Comparison of ENCODE assay signal across 8 cellular contexts in the genomic region with DNA sequence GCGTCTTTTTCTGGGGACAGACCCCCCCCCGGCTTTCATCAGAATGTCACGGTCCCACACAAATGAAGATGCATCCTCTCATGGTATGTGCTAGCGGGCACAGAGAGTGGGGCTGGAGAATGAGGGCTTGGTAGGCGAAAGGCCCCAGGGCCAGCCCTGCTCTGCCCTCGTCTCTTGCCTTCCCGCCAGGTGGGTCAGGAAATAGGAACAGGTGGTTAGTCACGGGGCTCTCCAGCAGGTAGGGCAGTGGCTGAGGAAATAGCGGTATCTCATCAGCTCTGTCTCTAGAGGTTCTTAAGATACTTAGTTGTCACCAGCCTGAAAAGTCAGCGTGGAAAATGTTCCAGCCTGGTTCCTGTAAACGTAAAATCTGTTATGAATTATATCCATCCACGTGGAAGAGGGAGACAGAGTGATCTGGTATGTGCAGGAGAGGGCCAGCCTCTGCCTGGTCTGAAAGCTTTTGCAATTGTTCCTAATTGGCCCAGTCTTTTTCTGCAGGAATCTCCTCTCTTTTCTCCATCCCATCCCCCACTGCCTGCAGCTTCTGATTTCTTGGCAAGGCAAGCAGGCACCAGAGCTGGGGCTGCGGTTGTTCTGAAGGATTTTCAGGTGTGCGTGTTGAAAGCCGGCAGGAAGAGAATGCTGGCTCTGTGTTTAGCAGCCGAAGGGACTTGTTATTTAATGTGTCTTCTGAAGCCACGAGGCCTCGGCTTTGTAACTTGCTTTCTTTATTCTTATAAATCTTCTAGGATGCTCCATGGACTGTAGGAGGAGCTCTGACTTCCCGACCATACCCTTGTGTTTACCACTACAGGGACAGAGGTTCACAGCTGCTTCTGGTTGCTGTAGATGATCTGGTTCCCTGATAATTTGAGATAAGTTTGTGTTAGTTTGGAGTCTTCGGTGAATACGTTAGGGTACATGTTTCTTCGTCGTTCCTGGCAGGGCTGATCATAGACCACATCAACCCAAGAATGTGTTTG.
A peak's percentile ranks its signal among the peaks of the same experiment; 100 is the strongest.
DNase-seq lines count a peak whose midpoint lies in the region; ATAC-seq and TF ChIP-seq lines count a peak whose summit lies in the region.
"Had no signal": no experiment of that assay in that cellular context is flagged by ENCODE, and none has a peak within 500 bp of the region (broad histone marks: within the 10 kb centered on the region; RNA-seq: fewer than 3 reads in every experiment).

No MANE protein-coding gene starts in this region.

- in situ Hi-C loops in astrocyte of the spinal cord (cut with HindIII; ENCODE audit: low sequenced_read_pairs): no loop called here

- WGBS in suprapubic skin: 41% methylated on average over 23 of the region's 23 CpGs

- peaks cover 29% of the 10 kb centered on the region for H3K4me1 ChIP-seq in suprapubic skin

- DNase-seq in HFF-Myc (ENCODE audit: extremely low read depth, low read depth) (peak; percentile 66), astrocyte of the spinal cord (ENCODE audit: low read depth, low spot score) (peak; percentile 59), inferior parietal cortex (ENCODE audit: extremely low spot score) (peak; percentile 28), suprapubic skin (ENCODE audit: low spot score in 2 of 2) (no peak), GM19238 (ENCODE audit: insufficient read length, low spot score) (no peak)
- DNase-seq in stimulated activated naive CD8-positive, alpha-beta T cell treated with anti-CD3 and anti-CD28 coated beads, Interleukin-15, Interleukin-2, amounts not matched to agents 100 U/mL and 50 U/mL, for 24 hours: no peak
- DNase-seq: activated effector memory CD4-positive, alpha-beta T cell treated with Interleukin-2 at 50 U/mL for 16 hours had no signal

- H3K36me3 ChIP-seq in suprapubic skin: no peaks in the 10 kb centered on the region

- H3K4me3 ChIP-seq in HFF-Myc (replicated peaks; ENCODE audit: low read depth, low read length) (0 out of 2 replicates have a peak overlapping the region, but pooled peaks have one; percentile 7), astrocyte of the spinal cord (ENCODE audit: low read depth, low read length) (no peak overlapping the region), suprapubic skin (no peak overlapping the region)

- TF ChIP-seq POLR2A in suprapubic skin (IDR thresholded peaks at IDR 0.05): no peak

- no peak for TF ChIP-seq EP300 in suprapubic skin (IDR thresholded peaks at IDR 0.05)

- peak overlapping the region; percentile 27 for H3K27ac ChIP-seq in suprapubic skin

- no peak for ATAC-seq in GM18868 (IDR thresholded peaks at IDR 0.05; ENCODE audit: unreplicated experiment)
- no peak for ATAC-seq in stimulated activated naive CD8-positive, alpha-beta T cell treated with anti-CD3 and anti-CD28 coated beads, Interleukin-15, Interleukin-2, amounts not matched to agents 100 U/mL and 50 U/mL, for 24 hours

- no peaks in the 10 kb centered on the region for H3K27me3 ChIP-seq in suprapubic skin

- no peaks in the 10 kb centered on the region for H3K9me3 ChIP-seq in suprapubic skin

- peak; percentile 38 for TF ChIP-seq CTCF in HFF-Myc (IDR thresholded peaks at IDR 0.05; ENCODE audit: low read depth, low read length, missing control alignments)
- TF ChIP-seq CTCF in astrocyte of the spinal cord (IDR thresholded peaks at IDR 0.05; ENCODE audit: low read depth, low read length): peak; percentile 45
- no peak for TF ChIP-seq CTCF in suprapubic skin (IDR thresholded peaks at IDR 0.05)

Comparison
In these comparisons a context has a peak if more than half of its experiments do, and no peak if none do; other contexts are left out.
1. DNase-seq: peak in HFF-Myc (single experiment), astrocyte of the spinal cord (single experiment) and inferior parietal cortex (single experiment); none in suprapubic skin (0 of 2), GM19238 (single experiment) and stimulated activated naive CD8-positive, alpha-beta T cell treated with anti-CD3 and anti-CD28 coated beads, Interleukin-15, Interleukin-2, amounts not matched to agents 100 U/mL and 50 U/mL, for 24 hours (single experiment).
2. CTCF ChIP-seq: peak in HFF-Myc (single experiment) and astrocyte of the spinal cord (single experiment); none in suprapubic skin (0 of 2).